ENCODE assay signal across 16 cellular contexts in the genomic region with DNA sequence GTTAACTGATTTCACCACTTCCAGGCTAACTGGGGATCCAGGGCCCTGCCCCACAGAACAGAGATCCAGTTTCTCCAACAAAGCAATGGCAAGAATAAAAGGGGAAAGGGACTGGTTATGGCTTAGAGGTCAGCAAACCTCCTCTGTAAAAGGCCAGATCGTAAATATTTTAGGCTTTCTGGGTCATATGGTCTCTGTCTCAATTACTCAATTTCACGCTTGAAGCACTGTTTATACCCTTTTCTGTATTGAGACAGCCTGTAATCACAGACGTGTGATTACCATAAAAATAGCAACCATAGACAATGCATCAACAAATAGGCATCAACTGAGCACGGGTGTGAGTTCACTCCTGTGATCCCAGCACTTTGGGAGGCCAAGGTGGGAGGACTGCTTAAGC.
DNase-seq lines count a peak whose midpoint lies in the region; ATAC-seq and TF ChIP-seq lines count a peak whose summit lies in the region.
"Had no signal": no experiment of that assay in that cellular context is flagged by ENCODE, and none has a peak within 500 bp of the region (broad histone marks: within the 10 kb centered on the region; RNA-seq: fewer than 3 reads in every experiment).

No MANE protein-coding gene starts in this region.

- no peaks in the 10 kb centered on the region for H4K20me1 ChIP-seq in DND-41 (ENCODE audit: insufficient read depth, low read length)

- H3K4me2 ChIP-seq in DND-41 (ENCODE audit: insufficient read depth, low read length) = no peak overlapping the region

- H3K27me3 ChIP-seq in DND-41 (ENCODE audit: insufficient read depth, low read length, poor library complexity) (no peaks in the 10 kb centered on the region), neutrophil (no peaks in the 10 kb centered on the region)

- ATAC-seq in DND-41 (ENCODE audit: insufficient read depth, low read depth) = no peak
- ATAC-seq: HCT116 had no signal

- H3K36me3 ChIP-seq in DND-41 (ENCODE audit: insufficient read depth, low read length) = peaks cover 37% of the 10 kb centered on the region
- peaks cover 100% of the 10 kb centered on the region for H3K36me3 ChIP-seq in neutrophil

- no peak overlapping the region for H3K9ac ChIP-seq in DND-41 (ENCODE audit: low read depth, low read length)

- peak overlapping the region; percentile 27; the same call in 1 of the 2 replicates for H3K27ac ChIP-seq in DND-41 (ENCODE audit: low read length)
- peak overlapping the region; percentile 33; the same call in 1 of the 2 replicates for H3K27ac ChIP-seq in RWPE1
- H3K27ac ChIP-seq in neutrophil = peak overlapping the region; percentile 71

- H3K4me3 ChIP-seq in DND-41 (ENCODE audit: low read depth in 1 of 2, low read length in 2 of 2) (no peak overlapping the region), neutrophil (ENCODE audit: low read depth in 1 of 2, low read length in 1 of 2) (no peak overlapping the region)

- H2AFZ ChIP-seq in DND-41 (ENCODE audit: low read depth, low read length) = no peak overlapping the region

- H3K79me2 ChIP-seq in DND-41 (ENCODE audit: insufficient read depth, low read length) = no peaks in the 10 kb centered on the region

- DNase-seq in DND-41 = no peak
- no peak for DNase-seq in RWPE1 (ENCODE audit: low spot score)
- peak; percentile 30 for DNase-seq in epidermal melanocyte (ENCODE audit: insufficient read length, low spot score)
- no peak for DNase-seq in stimulated activated CD4-positive, alpha-beta T cell treated with anti-CD3 and anti-CD28 coated beads, Interleukin-4, amount 100 ng/mL, for 4 hours
- no peak for DNase-seq in DMS 273 treated with DMSO at 0.1 percent for 48 hours (lab: John Stamatoyannopoulos, UW)
- no peak for DNase-seq in T-helper 1 cell
- DNase-seq: C1 segment of cervical spinal cord; Caco-2; CD4-positive, alpha-beta T cell; DMS153; DMS79; GF-D8; GOT3; H7 had no signal

- TF ChIP-seq CTCF in DND-41 (IDR thresholded peaks at IDR 0.05; ENCODE audit: borderline replicate concordance, extremely low read depth, low read length, poor library complexity, severe bottlenecking) (no peak), RWPE1 (conservative IDR thresholded peaks at IDR 0.05; ENCODE audit: low read depth) (no peak), neutrophil (IDR thresholded peaks at IDR 0.05) (no peak)

- POLR2A ChIA-PET in RWPE1 (lab: Yijun Ruan, JAX; ENCODE audit: low non-redundant PET) = no interaction called here

- H3K9me3 ChIP-seq in DND-41 (ENCODE audit: insufficient read depth, low read length, severe bottlenecking) (no peaks in the 10 kb centered on the region), neutrophil (no peaks in the 10 kb centered on the region)
- H3K9me3 ChIP-seq: Caco-2 had no signal

- CTCF ChIA-PET in RWPE1 (lab: Yijun Ruan, JAX) = no interaction called here

- H3K4me1 ChIP-seq in DND-41 (ENCODE audit: insufficient read depth, low read length) (peaks cover 12% of the 10 kb centered on the region), neutrophil (ENCODE audit: control insufficient read depth in 1 of 2, insufficient read depth in 1 of 2, low read depth in 1 of 2, low read length in 1 of 2) (peaks cover 31 to 32% of the 10 kb centered on the region in 2 experiments)
- H3K4me1 ChIP-seq: Caco-2 had no signal
